Comparison of ENCODE assay signal across 22 cellular contexts in the genomic region with DNA sequence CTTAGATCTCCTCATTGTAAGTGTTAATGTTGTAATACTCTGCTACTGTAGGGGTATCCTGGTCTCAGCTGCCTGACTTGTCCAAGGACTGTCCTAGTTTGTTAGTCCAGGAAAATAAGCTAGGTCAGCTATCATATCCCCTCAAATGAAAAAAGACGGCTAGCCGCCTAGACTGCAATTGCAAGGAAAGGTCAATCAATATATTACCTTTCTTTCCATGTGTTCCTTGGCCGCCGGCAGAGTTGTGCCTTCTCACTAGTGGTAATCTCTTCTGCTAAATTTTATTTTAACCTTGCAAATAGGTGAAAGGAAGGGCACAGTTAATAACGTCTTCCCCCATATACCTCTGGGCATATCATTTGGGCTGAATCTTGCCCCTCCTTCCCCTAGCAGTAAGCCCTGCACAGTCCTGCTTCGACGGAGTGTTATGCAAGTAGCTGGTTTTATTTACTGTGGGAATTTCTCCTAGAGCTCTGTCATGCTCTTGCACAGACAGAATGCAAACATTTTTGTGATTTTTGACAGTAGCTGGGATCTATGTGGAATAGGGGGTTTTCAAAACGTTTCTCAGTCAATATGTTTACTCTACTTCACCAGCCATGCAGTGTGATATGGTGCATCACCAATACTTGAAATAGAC.
"Had no signal": no experiment of that assay in that cellular context is flagged by ENCODE, and none has a peak within 500 bp of the region (broad histone marks: within the 10 kb centered on the region; RNA-seq: fewer than 3 reads in every experiment).

No MANE protein-coding gene starts in this region.

- FAIRE-seq: RCC 7860 had no signal

- ATAC-seq: activated CD8-positive, alpha-beta memory T cell treated with anti-CD3 and anti-CD28 coated beads, Interleukin-2, amount 10 ng/mL, durations not matched to agents 7 days and 5 days; activated CD8-positive, alpha-beta T cell treated with anti-CD3 and anti-CD28 coated beads, Interleukin-2, amount 10 ng/mL, durations not matched to agents 7 days and 5 days; T-helper 17 cell; WTC11 had no signal

- H3K4me3 ChIP-seq: cardiac muscle cell had no signal

- H3K27ac ChIP-seq: brain microvascular endothelial cell, cardiac muscle cell had no signal

- DNase-seq: activated CD4-positive, alpha-beta T cell treated with anti-CD3 and anti-CD28 coated beads for 48 hours; activated CD4-positive, alpha-beta T cell treated with anti-CD3 and anti-CD28 coated beads, Interleukin-2, amount 50 U/mL, for 4 hours; activated CD4-positive, CD25-positive, alpha-beta regulatory T cell treated with anti-CD3 and anti-CD28 coated beads, Interleukin-2, amount 50 U/mL, for 72 hours; activated CD8-positive, alpha-beta memory T cell treated with anti-CD3 and anti-CD28 coated beads, Interleukin-2, amount 10 ng/mL, durations not matched to agents 7 days and 5 days; activated CD8-positive, alpha-beta T cell treated with anti-CD3 and anti-CD28 coated beads, Interleukin-2, amount 10 ng/mL, durations not matched to agents 7 days and 5 days; activated gamma-delta T cell; activated naive CD4-positive, alpha-beta T cell treated with anti-CD3 and anti-CD28 coated beads for 36 hours; activated T-cell treated with anti-CD3 and anti-CD28 coated beads, Interleukin-2, amount 50 U/mL, for 24 hours; brain microvascular endothelial cell; KG1; NCI-H1048; NCI-H146; NCI-H187 treated with DMSO at 0.1 percent for 48 hours; NCI-H2081 treated with DMSO at 0.1 percent for 48 hours; NCI-H446; NCI-H524; SIG-M5; T-helper 17 cell; T-helper 9 cell had no signal

- H3K27me3 ChIP-seq: brain microvascular endothelial cell, cardiac muscle cell had no signal

- H3K36me3 ChIP-seq: brain microvascular endothelial cell, cardiac muscle cell had no signal
